ENCODE assay signal across 7 cellular contexts in the genomic region with DNA sequence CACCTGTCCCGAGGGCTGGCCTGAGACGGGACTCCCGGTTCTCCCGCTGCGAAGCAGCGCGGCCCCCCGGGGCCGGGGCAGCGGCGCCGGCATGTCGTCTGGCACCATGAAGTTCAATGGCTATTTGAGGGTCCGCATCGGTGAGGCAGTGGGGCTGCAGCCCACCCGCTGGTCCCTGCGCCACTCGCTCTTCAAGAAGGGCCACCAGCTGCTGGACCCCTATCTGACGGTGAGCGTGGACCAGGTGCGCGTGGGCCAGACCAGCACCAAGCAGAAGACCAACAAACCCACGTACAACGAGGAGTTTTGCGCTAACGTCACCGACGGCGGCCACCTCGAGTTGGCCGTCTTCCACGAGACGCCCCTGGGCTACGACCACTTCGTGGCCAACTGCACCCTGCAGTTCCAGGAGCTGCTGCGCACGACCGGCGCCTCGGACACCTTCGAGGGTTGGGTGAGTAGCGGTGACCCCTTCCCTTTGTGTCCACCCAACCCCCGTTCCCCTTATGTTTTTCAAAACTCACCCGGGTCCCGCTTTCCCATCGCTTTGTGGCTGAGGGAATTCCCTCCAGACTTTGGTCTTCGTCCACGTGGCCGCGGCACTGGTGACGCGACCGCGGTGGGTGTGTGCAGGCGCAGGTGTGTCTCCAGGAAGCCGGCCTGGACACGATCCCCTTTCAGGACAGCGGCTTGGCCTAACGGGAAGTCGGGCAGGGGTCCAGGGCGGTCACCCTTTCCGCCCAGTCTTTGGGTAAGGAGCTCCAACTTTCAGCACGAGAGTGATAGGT. TPM values are rescaled to one million over a fixed set of nuclear protein-coding genes. Genes with fewer than 3 reads are reported as not detected.
A peak's percentile ranks its signal among the peaks of the same experiment; 100 is the strongest.
DNase-seq lines count a peak whose midpoint lies in the region; ATAC-seq, FAIRE-seq and TF ChIP-seq lines count a peak whose summit lies in the region.

No MANE protein-coding gene starts in this region.

- POLR2A ChIA-PET in HepG2 (lab: Yijun Ruan, JAX), result no interaction called here

- H3K4me1 ChIP-seq in NT2/D1 (ENCODE audit: insufficient read depth, insufficient read length) (peaks cover 6% of the 10 kb centered on the region), HepG2 (ENCODE audit: insufficient read depth, low read length) (no peaks in the 10 kb centered on the region), thoracic aorta (ENCODE audit: control insufficient read depth in 1 of 2, low read depth in 2 of 2) (peaks cover 0 to 17% of the 10 kb centered on the region in 2 donors)

- CTCF ChIA-PET in HepG2 (lab: Yijun Ruan, JAX; ENCODE audit: low intra/inter-chr PET ratio, low total read pairs), result no interaction called here

- in situ Hi-C loops in HepG2 (cut with HindIII; ENCODE audit: extremely low pct_ligation_motif_present, low pct_unique_long_range_greater_than_20kb), result no loop called here

- H3K79me2 ChIP-seq in HepG2 (ENCODE audit: insufficient read depth, low read length), result no peaks in the 10 kb centered on the region

- DNase-seq in NT2/D1 (ENCODE audit: low read depth, low spot score) (no peak), bronchial epithelial cell (ENCODE audit: low read depth) (no peak), HepG2 (ENCODE audit: low spot score) (no peak), thoracic aorta (ENCODE audit: low spot score) (no peak), H4 (ENCODE audit: low spot score) (no peak)

- no peaks in the 10 kb centered on the region for H4K20me1 ChIP-seq in HepG2 (ENCODE audit: insufficient read depth, low read length)

- 0 out of 2 replicates have a peak, but pooled peaks cover 12% of the 10 kb centered on the region for H3K9me3 ChIP-seq in NT2/D1 (ENCODE audit: insufficient read depth, low read length)
- H3K9me3 ChIP-seq in HepG2 (ENCODE audit: low read length), result no peaks in the 10 kb centered on the region
- no peaks in the 10 kb centered on the region for H3K9me3 ChIP-seq in thoracic aorta

- TF ChIP-seq POLR2A in HepG2 (IDR thresholded peaks at IDR 0.05; ENCODE audit: insufficient read depth in 1 of 2, low read depth in 2 of 2, low read length in 2 of 2), result no peak

- H3K4me2 ChIP-seq in HepG2 (ENCODE audit: low read depth, low read length), result peak overlapping the region; percentile 71

- no peak overlapping the region for H2AFZ ChIP-seq in HepG2 (ENCODE audit: low read length)

- H3K27ac ChIP-seq in HepG2 (ENCODE audit: extremely low read length, insufficient read depth, low read length), result no peak overlapping the region
- H3K27ac ChIP-seq in thoracic aorta, result peak overlapping the region in 1 of 2 donors; percentile 21

- H3K4me3 ChIP-seq in NT2/D1 (ENCODE audit: insufficient read length, low read depth) (peak overlapping the region; percentile 60), bronchial epithelial cell (ENCODE audit: low read depth, low read length) (peak overlapping the region; percentile 63), HepG2 (replicated peaks in 1 of 3; ENCODE audit: insufficient read depth in 1 of 3, low read depth in 2 of 3, low read length in 3 of 3) (peak overlapping the region; percentile 40 to 69 (median 50); a peak in 4 of 6 replicates), thoracic aorta (peak overlapping the region; percentile 83)

- no peak for TF ChIP-seq EP300 in HepG2 (IDR thresholded peaks at IDR 0.05; ENCODE audit: low read depth in 2 of 2, low read length in 2 of 2)
- no peak for TF ChIP-seq EP300 in HepG2 (CRISPR knock-in tag; IDR thresholded peaks at IDR 0.05; ENCODE audit: borderline replicate concordance)

- 30% methylated on average over 33 of the region's 63 CpGs for WGBS in HepG2 (ENCODE audit: low lambda C conversion rate)

- H3K9ac ChIP-seq in NT2/D1 (ENCODE audit: insufficient read length, low read depth), result peak overlapping the region; percentile 64
- H3K9ac ChIP-seq in HepG2 (ENCODE audit: insufficient read depth, low read depth, low read length), result no peak overlapping the region

- ATAC-seq in GM21390 (IDR thresholded peaks at IDR 0.05; ENCODE audit: unreplicated experiment) (peak; percentile 11), HepG2 (no peak; the same call in 2 of the 3 replicates), thoracic aorta (ENCODE audit: insufficient number of reproducible peaks, low FRiP score, low read depth) (no peak), GM21825 (IDR thresholded peaks at IDR 0.05; ENCODE audit: unreplicated experiment) (no peak)

- TF ChIP-seq CTCF in bronchial epithelial cell (IDR thresholded peaks at IDR 0.05; ENCODE audit: insufficient read depth, low read length, severe bottlenecking) (no peak), HepG2 (CRISPR knock-in tag; IDR thresholded peaks at IDR 0.05) (no peak), thoracic aorta (IDR thresholded peaks at IDR 0.05) (no peak)

- FAIRE-seq in bronchial epithelial cell (lab: Jason Lieb, UNC) (no peak), HepG2 (lab: Jason Lieb, UNC) (no peak)

- H3K27me3 ChIP-seq in NT2/D1 (ENCODE audit: insufficient read depth, insufficient read length), result peaks cover 19% of the 10 kb centered on the region
- no peaks in the 10 kb centered on the region for H3K27me3 ChIP-seq in bronchial epithelial cell (ENCODE audit: control insufficient read depth, insufficient read depth, low read length)
- peaks cover 0 to 17% of the 10 kb centered on the region in 2 experiments; a peak in 2 of 5 replicates for H3K27me3 ChIP-seq in HepG2 (ENCODE audit: control insufficient read depth in 1 of 2, insufficient read depth in 2 of 2, low read length in 2 of 2)
- no peaks in the 10 kb centered on the region for H3K27me3 ChIP-seq in thoracic aorta (replicated peaks; ENCODE audit: insufficient read depth)

- no peaks in the 10 kb centered on the region for H3K36me3 ChIP-seq in NT2/D1 (ENCODE audit: insufficient read depth, insufficient read length, low read length)
- no peaks in the 10 kb centered on the region for H3K36me3 ChIP-seq in bronchial epithelial cell (ENCODE audit: control insufficient read depth, insufficient read depth, low read length)
- no peaks in the 10 kb centered on the region for H3K36me3 ChIP-seq in HepG2 (replicated peaks in 1 of 2; ENCODE audit: control insufficient read depth in 1 of 2, insufficient read depth in 2 of 2, low read length in 2 of 2)
- no peaks in the 10 kb centered on the region for H3K36me3 ChIP-seq in thoracic aorta

- intact Hi-C loops in HepG2 (cut with micrococcal nuclease; ENCODE audit: unreplicated experiment), result no loop called here

- TF ChIP-seq RAD21 in HepG2 (CRISPR knock-in tag; IDR thresholded peaks at IDR 0.05), result no peak

- no TSS peak for BruUV-seq in HepG2 (replicated peaks; lab: Mats Ljungman, UMichigan)

RNA-seq across cellular contexts. Expression of gene PRKCH, which starts 0.8 kb away (rescaled TPM):
- total RNA-seq in bronchial epithelial cell (24.5 and 52.6 TPM in 2 replicates), HepG2 (2016; rRNA removed; fragmentation: Illumina TruSeq; extraction: Trizol) (1.3 and 1.9 TPM in 2 replicates), thoracic aorta (10 to 100 TPM; 24.6 to 73.6 TPM)
- total RNA-seq in HepG2 (2016; cell fraction: cytosol; rRNA removed; fragmentation: Illumina TruSeq; extraction: Trizol; ENCODE audit: low read depth), result 0.40 and 0.44 TPM in 2 replicates
- total RNA-seq in HepG2 (2016; cell fraction: insoluble cytoplasmic fraction; rRNA removed; fragmentation: Illumina TruSeq; extraction: Trizol), result 1.0 and 1.8 TPM in 2 replicates
- total RNA-seq in HepG2 (2016; cell fraction: membrane; rRNA removed; fragmentation: Illumina TruSeq; extraction: Trizol), result 0.93 and 1.4 TPM in 2 replicates
- total RNA-seq in HepG2 (2016; cell fraction: nucleus; rRNA removed; fragmentation: Illumina TruSeq; extraction: Trizol), result 2.2 and 3.9 TPM in 2 replicates
- 0.47 and 0.48 TPM in 2 replicates for polyA plus RNA-seq in HepG2 (2011; rRNA removed)
- 0.31 and 0.72 TPM in 2 replicates for polyA plus RNA-seq in HepG2 (2011; cell fraction: cytosol; rRNA removed)
- 0.48 and 0.74 TPM in 2 replicates for polyA plus RNA-seq in HepG2 (2011; cell fraction: nucleus; rRNA removed)
- polyA plus RNA-seq in HepG2 (2012), result 0.24 and 1.3 TPM in 2 replicates
- 0.06 and 0.10 TPM in 2 replicates for polyA plus RNA-seq in HepG2 (2016; cell fraction: cytosol; fragmentation: Illumina TruSeq; extraction: Trizol; ENCODE audit: low read depth)
- 0.99 and 1.9 TPM in 2 replicates for polyA plus RNA-seq in HepG2 (2016; cell fraction: insoluble cytoplasmic fraction; fragmentation: Illumina TruSeq; extraction: Trizol; ENCODE audit: low read depth)
- polyA plus RNA-seq in HepG2 (2016; cell fraction: membrane; fragmentation: Illumina TruSeq; extraction: Trizol; ENCODE audit: low read depth), result 0.19 and 0.48 TPM in 2 replicates
- 0.91 and 1.4 TPM in 2 replicates for polyA plus RNA-seq in HepG2 (2016; cell fraction: nucleus; fragmentation: Illumina TruSeq; extraction: Trizol; ENCODE audit: insufficient read depth, low read depth)
- 1.9 and 3.2 TPM in 2 replicates for polyA minus RNA-seq in HepG2 (2011; rRNA and poly(A)+ RNA removed; ENCODE audit: low replicate concordance)
- polyA minus RNA-seq in HepG2 (2011; cell fraction: cytosol; rRNA and poly(A)+ RNA removed), result 1.7 TPM in 1 of 2 replicates, not detected in the other
- polyA minus RNA-seq in HepG2 (2011; cell fraction: nucleus; rRNA and poly(A)+ RNA removed), result 1.2 and 1.3 TPM in 2 replicates
- 5.0 and 5.3 TPM in 2 replicates for total RNA-seq in H4 (2014; rRNA removed; shearing (Covaris generic))

RNA-seq across cellular contexts. Expression of gene TMEM30B, which starts 41.1 kb away (rescaled TPM):
- 10.5 and 15.7 TPM in 2 replicates for total RNA-seq in bronchial epithelial cell
- not detected in 2 replicates for total RNA-seq in HepG2 (2016; rRNA removed; fragmentation: Illumina TruSeq; extraction: Trizol)
- total RNA-seq in HepG2 (2016; cell fraction: cytosol; rRNA removed; fragmentation: Illumina TruSeq; extraction: Trizol; ENCODE audit: low read depth), result not detected in 2 replicates
- not detected in 2 replicates for total RNA-seq in HepG2 (2016; cell fraction: insoluble cytoplasmic fraction; rRNA removed; fragmentation: Illumina TruSeq; extraction: Trizol)
- not detected in 2 replicates for total RNA-seq in HepG2 (2016; cell fraction: membrane; rRNA removed; fragmentation: Illumina TruSeq; extraction: Trizol)
- total RNA-seq in HepG2 (2016; cell fraction: nucleus; rRNA removed; fragmentation: Illumina TruSeq; extraction: Trizol), result not detected in 2 replicates
- polyA plus RNA-seq in HepG2 (2011; rRNA removed), result not detected in 2 replicates
- polyA plus RNA-seq in HepG2 (2011; cell fraction: cytosol; rRNA removed), result not detected in 2 replicates
- not detected in 2 replicates for polyA plus RNA-seq in HepG2 (2011; cell fraction: nucleus; rRNA removed)
- polyA plus RNA-seq in HepG2 (2012), result not detected in 2 replicates
- polyA plus RNA-seq in HepG2 (2016; cell fraction: cytosol; fragmentation: Illumina TruSeq; extraction: Trizol; ENCODE audit: low read depth), result not detected in 2 replicates
- not detected in 2 replicates for polyA plus RNA-seq in HepG2 (2016; cell fraction: insoluble cytoplasmic fraction; fragmentation: Illumina TruSeq; extraction: Trizol; ENCODE audit: low read depth)
- polyA plus RNA-seq in HepG2 (2016; cell fraction: membrane; fragmentation: Illumina TruSeq; extraction: Trizol; ENCODE audit: low read depth), result not detected in 2 replicates
- polyA plus RNA-seq in HepG2 (2016; cell fraction: nucleus; fragmentation: Illumina TruSeq; extraction: Trizol; ENCODE audit: insufficient read depth, low read depth), result not detected in 2 replicates
- 0.12 TPM in 1 of 2 replicates, not detected in the other for polyA minus RNA-seq in HepG2 (2011; rRNA and poly(A)+ RNA removed; ENCODE audit: low replicate concordance)
- polyA minus RNA-seq in HepG2 (2011; cell fraction: cytosol; rRNA and poly(A)+ RNA removed), result not detected in 2 replicates
- not detected in 2 replicates for polyA minus RNA-seq in HepG2 (2011; cell fraction: nucleus; rRNA and poly(A)+ RNA removed)
- total RNA-seq in thoracic aorta, result 10 to 100 TPM; 46.9 to 51.0 TPM
- total RNA-seq in H4 (2014; rRNA removed; shearing (Covaris generic)), result not detected in 2 replicates

Comparison
In these comparisons a context has a peak if more than half of its experiments do, and no peak if none do; other contexts are left out.
1. RNA of gene TMEM30B, which starts 41.1 kb away (total RNA-seq): 46.9 to 51.0 TPM in thoracic aorta and 10.5 to 15.7 TPM in bronchial epithelial cell; not detected in HepG2 and not detected in H4; every median in the first group is over 10 times any median in the second.
2. Peak in every context shown above with its lines, with median percentiles within 50 percentile points of each other: H3K4me3 ChIP-seq.